9 cellular contexts compared by ENCODE assay signal in genomic region chr10:30999084-30999712, GRCh38. TPM values are rescaled to one million over a fixed set of nuclear protein-coding genes. Genes with fewer than 3 reads are reported as not detected.
DNase-seq lines count a peak whose midpoint lies in the region; ATAC-seq, FAIRE-seq and TF ChIP-seq lines count a peak whose summit lies in the region.
"Had no signal": no experiment of that assay in that cellular context is flagged by ENCODE, and none has a peak within 500 bp of the region (broad histone marks: within the 10 kb centered on the region; RNA-seq: fewer than 3 reads in every experiment).

No MANE protein-coding gene starts in this region.

- in situ Hi-C loops in GM23248 (cut with MboI): no loop called here

- H3K9me3 ChIP-seq in GM23248 (ENCODE audit: low read depth): no peaks in the 10 kb centered on the region
- peaks cover 0 to 10% (median 0%) of the 10 kb centered on the region in 4 donors for H3K9me3 ChIP-seq in esophagus muscularis mucosa
- H3K9me3 ChIP-seq in PC-9 (ENCODE audit: insufficient read depth, low read depth): no peaks in the 10 kb centered on the region
- H3K9me3 ChIP-seq in kidney (ENCODE audit: control insufficient read depth in 1 of 2, low read length in 2 of 2): no peaks in the 10 kb centered on the region

- H3K27ac ChIP-seq in GM23248 (peak overlapping the region; percentile 63), esophagus muscularis mucosa (replicated peaks in 1 of 4) (peak overlapping the region in 3 of 4 donors; percentile 28 to 34 (median 32)), PC-9 (no peak overlapping the region), kidney (ENCODE audit: low read depth in 2 of 2, low read length in 2 of 2) (peak overlapping the region in 1 of 2 donors; percentile 62)

- BruUV-seq in PC-9 (replicated peaks; lab: Mats Ljungman, UMichigan): no TSS peak

- H3K4me2 ChIP-seq in GM23248 (ENCODE audit: unreplicated experiment) (peak overlapping the region; percentile 81), PC-9 (no peak overlapping the region)

- peak overlapping the region; percentile 75 for H2AFZ ChIP-seq in GM23248
- no peak overlapping the region for H2AFZ ChIP-seq in PC-9

- TF ChIP-seq POLR2A in esophagus muscularis mucosa (IDR thresholded peaks at IDR 0.05; ENCODE audit: low read depth): no peak

- peak; percentile 79 for DNase-seq in GM23248
- DNase-seq in RKO (ENCODE audit: low spot score): peak; percentile 100
- no peak for DNase-seq in esophagus muscularis mucosa (ENCODE audit: extremely low spot score)
- DNase-seq in renal cortical epithelial cell (ENCODE audit: low read depth): peak; percentile 67
- no peak for DNase-seq in PC-9
- no peak for DNase-seq in iPS-NIHi11 (ENCODE audit: low spot score)
- DNase-seq in kidney: no peak
- DNase-seq: RPMI8226 had no signal

- H3K4me3 ChIP-seq in GM23248: peak overlapping the region; percentile 71
- peak overlapping the region; percentile 11 to 38 (median 18) for H3K4me3 ChIP-seq in esophagus muscularis mucosa
- H3K4me3 ChIP-seq in PC-9: no peak overlapping the region
- peak overlapping the region in 1 of 2 donors; percentile 36 for H3K4me3 ChIP-seq in kidney (ENCODE audit: low read length in 2 of 2)

- ATAC-seq in GM21447 (IDR thresholded peaks at IDR 0.05; ENCODE audit: unreplicated experiment): no peak

- intact Hi-C loops in esophagus muscularis mucosa (cut with DNase I) (no loop called here), PC-9 (cut with micrococcal nuclease; ENCODE audit: unreplicated experiment) (no loop called here), kidney (cut with DNase I) (no loop called here)

- no peak for TF ChIP-seq EP300 in esophagus muscularis mucosa (IDR thresholded peaks at IDR 0.05)

- H3K9ac ChIP-seq in GM23248 (peak overlapping the region; percentile 69), kidney (ENCODE audit: low read length in 2 of 2) (no peak overlapping the region)

- peaks cover 31% of the 10 kb centered on the region for H3K4me1 ChIP-seq in GM23248 (ENCODE audit: insufficient read depth)
- peaks cover 3 to 16% (median 10%) of the 10 kb centered on the region in 4 donors for H3K4me1 ChIP-seq in esophagus muscularis mucosa
- no peaks in the 10 kb centered on the region for H3K4me1 ChIP-seq in PC-9 (replicated peaks; ENCODE audit: insufficient read depth)
- H3K4me1 ChIP-seq in kidney (ENCODE audit: control insufficient read depth in 1 of 2, insufficient read depth in 1 of 2, low read depth in 1 of 2, low read length in 2 of 2): peaks cover 0 to 4% of the 10 kb centered on the region in 2 donors

- FAIRE-seq in kidney (lab: Jason Lieb, UNC): no peak

- WGBS in GM23248 (ENCODE audit: low coverage in 1 of 2, low lambda C conversion rate in 2 of 2, missing lambda C conversion rate in 2 of 2), 2 experiments: 29 to 31% methylated on average over 3 of the region's 3 CpGs
- WGBS in esophagus muscularis mucosa: 68% methylated on average over 3 of the region's 3 CpGs

- TF ChIP-seq CTCF in esophagus muscularis mucosa (IDR thresholded peaks at IDR 0.05) (no peak), PC-9 (conservative IDR thresholded peaks at IDR 0.05) (no peak), kidney (IDR thresholded peaks at IDR 0.05; ENCODE audit: borderline replicate concordance, extremely low read depth, insufficient read depth) (no peak)

- CTCF ChIA-PET in PC-9 (lab: Charles Lee): interaction anchor here (0.6 kb wide), 1 partner anchor 291 kb away, joined by 4 read pairs; no protein-coding TSS in a partner anchor

- H3K79me2 ChIP-seq in GM23248 (ENCODE audit: insufficient read depth) (peaks cover 49% of the 10 kb centered on the region), PC-9 (ENCODE audit: low read depth) (no peaks in the 10 kb centered on the region)

- H3K27me3 ChIP-seq in GM23248 (replicated peaks; ENCODE audit: insufficient read depth): no peaks in the 10 kb centered on the region
- H3K27me3 ChIP-seq in esophagus muscularis mucosa: no peaks in the 10 kb centered on the region
- H3K27me3 ChIP-seq in PC-9 (ENCODE audit: insufficient read depth, low read depth): no peaks in the 10 kb centered on the region

- H3K36me3 ChIP-seq in GM23248 (ENCODE audit: low read depth) (no peaks in the 10 kb centered on the region), esophagus muscularis mucosa (no peaks in the 10 kb centered on the region), PC-9 (ENCODE audit: low read depth) (no peaks in the 10 kb centered on the region), kidney (ENCODE audit: control insufficient read depth in 1 of 2, insufficient read depth in 2 of 2, low read length in 2 of 2) (no peaks in the 10 kb centered on the region)

- H4K20me1 ChIP-seq in GM23248 (ENCODE audit: insufficient read depth) (no peaks in the 10 kb centered on the region), PC-9 (ENCODE audit: insufficient read depth) (no peaks in the 10 kb centered on the region)

- H3F3A ChIP-seq in GM23248 (ENCODE audit: insufficient read depth) (peaks cover 26% of the 10 kb centered on the region), PC-9 (ENCODE audit: insufficient read depth, low read depth) (no peaks in the 10 kb centered on the region)

- H3K9me2 ChIP-seq in GM23248 (ENCODE audit: insufficient read depth) (no peaks in the 10 kb centered on the region), PC-9 (ENCODE audit: insufficient read depth) (no peaks in the 10 kb centered on the region)

- POLR2A ChIA-PET in PC-9 (lab: Charles Lee; ENCODE audit: unreplicated experiment): interaction anchor here (0.5 kb wide), 1 partner anchor 566 kb away, joined by 3 read pairs; no protein-coding TSS in a partner anchor

RNA-seq across cellular contexts. Expression of gene ZNF438, which starts 32.5 kb away (rescaled TPM):
- 2.3 and 2.9 TPM in 2 replicates for total RNA-seq in GM23248 (2014; rRNA removed; shearing (Covaris generic))
- polyA plus RNA-seq in GM23248 (2016; fragmentation: Nextera tagmentation; extraction: Ambion mirVana) (4.0 and 4.1 TPM in 2 replicates), kidney (ENCODE audit: insufficient read depth, low read depth, low replicate concordance) (5.9 TPM)
- total RNA-seq in esophagus muscularis mucosa (10 to 100 TPM; 11.0 to 11.6 (median 11.3) TPM), renal cortical epithelial cell (2.1 and 3.9 TPM in 2 replicates), PC-9 (2021) (4.6 and 4.7 TPM in 2 replicates), kidney (9.9 TPM)

Comparison
In these comparisons a context has a peak if more than half of its experiments do, and no peak if none do; other contexts are left out.
1. DNase-seq: peak in GM23248 (single experiment), RKO (single experiment) and renal cortical epithelial cell (single experiment); none in esophagus muscularis mucosa (single experiment), PC-9 (0 of 2), iPS-NIHi11 (single experiment) and kidney (single experiment).